ENCODE assay signal across 8 cellular contexts in genomic region chr22:32475428-32476010, GRCh38. TPM values are rescaled to one million over a fixed set of nuclear protein-coding genes. Genes with fewer than 3 reads are reported as not detected.
A peak's percentile ranks its signal among the peaks of the same experiment; 100 is the strongest.
DNase-seq lines count a peak whose midpoint lies in the region; ATAC-seq and TF ChIP-seq lines count a peak whose summit lies in the region.

No MANE protein-coding gene starts in this region.

- peak in 1 of 2 donors; percentile 19 for DNase-seq in activated T-cell treated with anti-CD3 and anti-CD28 coated beads, Interleukin-2, amount 50 U/mL, for 72 hours
- DNase-seq in foreskin fibroblast, result peak; percentile 21 to 63
- peak; percentile 60 for DNase-seq in neural progenitor cell (ENCODE audit: low spot score)
- DNase-seq in OCI-M1 (lab: John Stamatoyannopoulos, UW), result no peak
- DNase-seq in epidermal melanocyte (ENCODE audit: insufficient read length, low spot score), result no peak

- peak overlapping the region; percentile 95 for H3K4me2 ChIP-seq in BLaER1
- peak overlapping the region; percentile 97 for H3K4me2 ChIP-seq in neural progenitor cell

- H2AFZ ChIP-seq in neural progenitor cell (replicated peaks), result peak overlapping the region; percentile 96

- peaks cover 24% of the 10 kb centered on the region for H3F3A ChIP-seq in neural progenitor cell (ENCODE audit: low read depth)

- no peaks in the 10 kb centered on the region for H3K9me3 Mint-ChIP-seq in activated T-cell treated with anti-CD3 and anti-CD28 coated beads, Interleukin-2, amount 50 U/mL, for 72 hours
- no peaks in the 10 kb centered on the region for H3K9me3 Mint-ChIP-seq in neural progenitor cell

- H3K27me3 ChIP-seq in BLaER1 (no peaks in the 10 kb centered on the region), HUES6 (ENCODE audit: control insufficient read depth, insufficient read depth, low read length) (peaks cover 2% of the 10 kb centered on the region; the same call in 1 of the 2 replicates), neural progenitor cell (peaks cover 37% of the 10 kb centered on the region)

- peak overlapping the region; percentile 96 for H3K27ac ChIP-seq in BLaER1
- H3K27ac ChIP-seq in HUES6 (ENCODE audit: low read depth, low read length), result peak overlapping the region; percentile 76; the same call in 1 of the 2 replicates
- no peak overlapping the region for H3K27ac ChIP-seq in neural progenitor cell

- H4K20me1 ChIP-seq in BLaER1 (peaks cover 51% of the 10 kb centered on the region), neural progenitor cell (ENCODE audit: low read depth) (peaks cover 46% of the 10 kb centered on the region)

- H3K9ac ChIP-seq in BLaER1 (peak overlapping the region; percentile 90), HUES6 (ENCODE audit: low read length) (peak overlapping the region; percentile 85), neural progenitor cell (peak overlapping the region; percentile 66)

- peak overlapping the region; percentile 81 for H3K4me3 ChIP-seq in BLaER1
- H3K4me3 ChIP-seq in HUES6 (ENCODE audit: low read depth, low read length), result peak overlapping the region; percentile 78
- peak overlapping the region; percentile 70 to 87 for H3K4me3 ChIP-seq in foreskin fibroblast (ENCODE audit: low read depth in 1 of 2, low read length in 2 of 2)
- peak overlapping the region; percentile 94 for H3K4me3 ChIP-seq in neural progenitor cell

- H3K9me3 ChIP-seq in BLaER1 (no peaks in the 10 kb centered on the region), HUES6 (ENCODE audit: control insufficient read depth, insufficient read depth, low read depth, low read length) (no peaks in the 10 kb centered on the region), neural progenitor cell (ENCODE audit: low read depth) (no peaks in the 10 kb centered on the region)

- peak overlapping the region; percentile 90 to 95 for H3K4me3 Mint-ChIP-seq in activated T-cell treated with anti-CD3 and anti-CD28 coated beads, Interleukin-2, amount 50 U/mL, for 72 hours
- peak overlapping the region; percentile 92 for H3K4me3 Mint-ChIP-seq in neural progenitor cell

- H3K27me3 Mint-ChIP-seq in activated T-cell treated with anti-CD3 and anti-CD28 coated beads, Interleukin-2, amount 50 U/mL, for 72 hours (ENCODE audit: low read depth), result no peaks in the 10 kb centered on the region
- H3K27me3 Mint-ChIP-seq in neural progenitor cell (ENCODE audit: insufficient read depth, low read depth), result peaks cover 3% of the 10 kb centered on the region

- H3K4me1 Mint-ChIP-seq in activated T-cell treated with anti-CD3 and anti-CD28 coated beads, Interleukin-2, amount 50 U/mL, for 72 hours (ENCODE audit: low read depth), result peaks cover 22% of the 10 kb centered on the region
- peaks cover 13% of the 10 kb centered on the region for H3K4me1 Mint-ChIP-seq in neural progenitor cell

- H3K36me3 Mint-ChIP-seq in activated T-cell treated with anti-CD3 and anti-CD28 coated beads, Interleukin-2, amount 50 U/mL, for 72 hours (ENCODE audit: insufficient read depth in 2 of 2), result peaks cover 2 to 7% of the 10 kb centered on the region in 2 donors
- peaks cover 7% of the 10 kb centered on the region for H3K36me3 Mint-ChIP-seq in neural progenitor cell

- H3K4me1 ChIP-seq in BLaER1 (peaks cover 42% of the 10 kb centered on the region), HUES6 (ENCODE audit: control insufficient read depth, insufficient read depth, low read length) (peaks cover 6% of the 10 kb centered on the region), neural progenitor cell (peaks cover 6% of the 10 kb centered on the region)

- ATAC-seq in GM18520 (IDR thresholded peaks at IDR 0.05; ENCODE audit: unreplicated experiment), result peak; percentile 13
- peak in 1 of 2 donors; percentile 8 for ATAC-seq in activated T-cell treated with anti-CD3 and anti-CD28 coated beads, Interleukin-2, amount 50 U/mL, for 72 hours (replicated peaks in 1 of 2)

- peaks cover 22% of the 10 kb centered on the region for H3K36me3 ChIP-seq in BLaER1
- peaks cover 3% of the 10 kb centered on the region for H3K36me3 ChIP-seq in HUES6 (ENCODE audit: control insufficient read depth, insufficient read depth, low read length)
- no peaks in the 10 kb centered on the region for H3K36me3 ChIP-seq in neural progenitor cell

- peak overlapping the region; percentile 98 for H3K27ac Mint-ChIP-seq in activated T-cell treated with anti-CD3 and anti-CD28 coated beads, Interleukin-2, amount 50 U/mL, for 72 hours
- peak overlapping the region; percentile 67 for H3K27ac Mint-ChIP-seq in neural progenitor cell

- peaks cover 40% of the 10 kb centered on the region for H3K79me2 ChIP-seq in neural progenitor cell (ENCODE audit: low read depth)

- no peak for TF ChIP-seq CTCF in foreskin fibroblast (IDR thresholded peaks at IDR 0.05; ENCODE audit: low read depth, low read length)
- no peak for TF ChIP-seq CTCF in neural progenitor cell (IDR thresholded peaks at IDR 0.05)

RNA-seq across cellular contexts. Expression of gene FBXO7, which starts 0.9 kb away (rescaled TPM):
- total RNA-seq in activated T-cell treated with anti-CD3 and anti-CD28 coated beads, Interleukin-2, amount 50 U/mL, for 72 hours, result 100 to 1,000 TPM in 1 of 2 donors, 10 to 100 TPM in 1; 96.1 to 103 TPM
- total RNA-seq in neural progenitor cell (ENCODE audit: low replicate concordance), result 62.5 and 65.2 TPM in 2 replicates

RNA-seq across cellular contexts. Expression of gene BPIFC, which starts 11.3 kb away (rescaled TPM):
- not detected for total RNA-seq in activated T-cell treated with anti-CD3 and anti-CD28 coated beads, Interleukin-2, amount 50 U/mL, for 72 hours
- total RNA-seq in neural progenitor cell (ENCODE audit: low replicate concordance), result not detected in 2 replicates

Comparison
In these comparisons a context has a peak if more than half of its experiments do, and no peak if none do; other contexts are left out.
1. DNase-seq: peak in foreskin fibroblast (2 of 2) and neural progenitor cell (single experiment); none in OCI-M1 (single experiment) and epidermal melanocyte (single experiment).
2. Peak in every context shown above with its lines, with median percentiles within 50 percentile points of each other: H3K4me3 ChIP-seq and H3K9ac ChIP-seq.